20 cellular contexts compared by ENCODE assay signal in the genomic region with DNA sequence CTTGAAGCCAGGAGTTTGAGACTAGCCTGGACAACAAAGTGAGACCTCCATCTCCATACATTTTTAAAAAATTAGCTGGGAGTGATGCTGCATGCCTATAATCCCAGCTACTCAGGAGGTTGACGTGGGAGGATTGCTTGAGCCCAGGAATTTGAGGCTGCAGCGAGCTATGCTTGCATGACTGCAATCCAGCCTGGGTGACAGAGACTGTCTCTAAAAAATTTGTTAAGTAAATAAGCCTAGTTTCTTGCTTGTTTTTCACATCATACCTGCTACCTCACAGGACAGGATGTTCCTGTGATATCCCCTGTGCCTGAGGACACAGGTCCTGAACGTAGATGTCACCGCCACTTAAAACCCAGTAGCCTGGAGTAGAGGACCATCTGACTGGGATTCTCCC.
DNase-seq lines count a peak whose midpoint lies in the region; ATAC-seq lines count a peak whose summit lies in the region.
"Had no signal": no experiment of that assay in that cellular context is flagged by ENCODE, and none has a peak within 500 bp of the region (broad histone marks: within the 10 kb centered on the region; RNA-seq: fewer than 3 reads in every experiment).

No MANE protein-coding gene starts in this region.

- no peaks in the 10 kb centered on the region for H3K36me3 ChIP-seq in mesendoderm (ENCODE audit: control insufficient read depth, insufficient read depth, low read length)
- H3K36me3 ChIP-seq: BLaER1 had no signal

- H3K56ac ChIP-seq in mesendoderm (ENCODE audit: low read length) = no peak overlapping the region

- no peak overlapping the region for H2AK5ac ChIP-seq in mesendoderm (ENCODE audit: low read length)

- H3K27ac ChIP-seq in mesendoderm (ENCODE audit: low read depth, low read length) = no peak overlapping the region
- H3K27ac ChIP-seq: 22Rv1, BLaER1, C4-2B had no signal

- ATAC-seq in HG02642 (IDR thresholded peaks at IDR 0.05; ENCODE audit: poor library complexity, unreplicated experiment) = no peak
- ATAC-seq in GM19351 (IDR thresholded peaks at IDR 0.05; ENCODE audit: unreplicated experiment) = no peak
- ATAC-seq: CD8-positive, alpha-beta T cell; GM12878; GM23338; HCT116 had no signal

- peaks cover 22% of the 10 kb centered on the region for H3K4me1 ChIP-seq in mesendoderm (ENCODE audit: control insufficient read depth, low read depth, low read length)
- H3K4me1 ChIP-seq: Caco-2 had no signal

- H4K8ac ChIP-seq in mesendoderm (ENCODE audit: low read depth, low read length) = no peak overlapping the region

- H3K79me1 ChIP-seq in mesendoderm (ENCODE audit: low read length) = no peaks in the 10 kb centered on the region

- H3K18ac ChIP-seq in mesendoderm (ENCODE audit: low read length) = no peak overlapping the region

- no peaks in the 10 kb centered on the region for H3K79me2 ChIP-seq in mesendoderm (ENCODE audit: control insufficient read depth, insufficient read depth, low read length)

- no peak overlapping the region for H3K9ac ChIP-seq in mesendoderm (ENCODE audit: low read length)
- H3K9ac ChIP-seq: BLaER1 had no signal

- H3K4me2 ChIP-seq in mesendoderm (ENCODE audit: low read length) = no peak overlapping the region
- H3K4me2 ChIP-seq: BLaER1, GM23338 had no signal

- H2BK15ac ChIP-seq in mesendoderm (replicated peaks; ENCODE audit: low read depth) = no peak overlapping the region

- no peak overlapping the region for H3K4me3 ChIP-seq in mesendoderm (ENCODE audit: low read length)
- H3K4me3 ChIP-seq: BLaER1, GM12878, GM23338 had no signal

- H2BK120ac ChIP-seq in mesendoderm (ENCODE audit: low read depth, low read length) = no peak overlapping the region

- H4K5ac ChIP-seq in mesendoderm (ENCODE audit: low read length) = no peak overlapping the region

- H2BK5ac ChIP-seq in mesendoderm (ENCODE audit: low read length) = no peak overlapping the region

- H3K4ac ChIP-seq in mesendoderm (ENCODE audit: low read depth, low read length) = no peak overlapping the region

- H3K23ac ChIP-seq in mesendoderm (ENCODE audit: low read length) = no peak overlapping the region

- H3K27me3 ChIP-seq in mesendoderm (ENCODE audit: insufficient read depth, low read length, poor library complexity) = no peaks in the 10 kb centered on the region
- H3K27me3 ChIP-seq: BLaER1 had no signal

- DNase-seq in EH (ENCODE audit: low read depth) = peak; percentile 71
- DNase-seq in hepatic stellate cell (ENCODE audit: low spot score) = peak; percentile 39
- peak; percentile 30 for DNase-seq in mesendoderm
- no peak for DNase-seq in nucleus accumbens (lab: John Stamatoyannopoulos, UW)
- DNase-seq: Caco-2; CD4-positive, CD25-positive, alpha-beta regulatory T cell; CD8-positive, alpha-beta T cell; DMS153; DND-41; EL; GDM1; H9 had no signal

- WGBS in mesendoderm (ENCODE audit: extremely low coverage, insufficient coverage, low lambda C conversion rate) = no CpG with 5 or more reads among the region's 4 CpGs

Comparison
In these comparisons a context has a peak if more than half of its experiments do, and no peak if none do; other contexts are left out.
1. DNase-seq: peak in EH (single experiment), hepatic stellate cell (single experiment) and mesendoderm (single experiment); none in nucleus accumbens (0 of 56).